In the genomic region with DNA sequence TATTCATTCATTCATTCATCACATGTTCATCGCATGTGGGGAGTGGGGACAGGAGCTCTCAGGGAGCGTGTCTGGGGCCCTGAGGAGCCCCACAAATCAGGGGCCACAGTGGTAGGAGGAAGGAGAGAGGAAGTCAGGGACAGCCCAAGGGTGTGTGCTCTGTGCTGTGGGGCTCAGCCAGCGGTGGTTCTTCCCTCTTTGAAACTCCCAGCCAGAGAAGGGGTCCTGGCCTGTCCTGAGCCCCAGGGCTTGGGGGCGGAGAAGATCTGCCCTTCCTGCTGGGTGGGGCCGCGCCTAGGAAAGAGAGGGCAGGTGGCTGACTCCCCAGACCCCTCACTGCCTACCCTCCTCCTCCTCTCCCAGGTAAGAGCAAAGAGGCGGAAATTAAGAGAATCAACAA, we compare ENCODE assay signal across 23 cellular contexts. TPM values are rescaled to one million over a fixed set of nuclear protein-coding genes. Genes with fewer than 3 reads are reported as not detected.
DNase-seq lines count a peak whose midpoint lies in the region; ATAC-seq, FAIRE-seq and TF ChIP-seq lines count a peak whose summit lies in the region.
"Had no signal": no experiment of that assay in that cellular context is flagged by ENCODE, and none has a peak within 500 bp of the region (broad histone marks: within the 10 kb centered on the region; RNA-seq: fewer than 3 reads in every experiment).

No MANE protein-coding gene starts in this region.

- H3K27ac ChIP-seq in A549: no peak overlapping the region
- H3K27ac ChIP-seq in CD4-positive, CD25-positive, alpha-beta regulatory T cell (ENCODE audit: insufficient read depth, low read length, poor library complexity, severe bottlenecking): no peak overlapping the region
- no peak overlapping the region for H3K27ac ChIP-seq in naive thymus-derived CD4-positive, alpha-beta T cell (ENCODE audit: low read depth, low read length)
- H3K27ac ChIP-seq: cardiac muscle cell had no signal

- POLR2A ChIA-PET in A549 (lab: Yijun Ruan, JAX): interaction anchor here (0.6 kb wide), 1 partner anchor 15 kb away, joined by 4 read pairs; a partner anchor contains a TSS
- POLR2A ChIA-PET in naive thymus-derived CD4-positive, alpha-beta T cell (lab: Charles Lee): no interaction called here

- 94% methylated on average over 7 of the region's 7 CpGs for WGBS in A549 (ENCODE audit: missing lambda C conversion rate)

- peaks cover 0 to 2% (median 0%) of the 10 kb centered on the region in 7 donors for H3K9me3 Mint-ChIP-seq in CD4-positive, CD25-positive, alpha-beta regulatory T cell
- H3K9me3 Mint-ChIP-seq in central memory CD8-positive, alpha-beta T cell: no peaks in the 10 kb centered on the region
- H3K9me3 Mint-ChIP-seq in naive thymus-derived CD4-positive, alpha-beta T cell: no peaks in the 10 kb centered on the region
- no peaks in the 10 kb centered on the region for H3K9me3 Mint-ChIP-seq in activated naive CD4-positive, alpha-beta T cell treated with anti-CD3 and anti-CD28 coated beads, Interleukin-2, amount 50 U/mL, for 72 hours

- CTCF ChIA-PET in A549 (lab: Yijun Ruan, JAX): interaction anchor here (0.6 kb wide), 1 partner anchor 61 kb away, joined by 3 read pairs; no protein-coding TSS in a partner anchor
- CTCF ChIA-PET in naive thymus-derived CD4-positive, alpha-beta T cell (lab: Charles Lee): no interaction called here

- TF ChIP-seq POLR2A in A549 (IDR thresholded peaks at IDR 0.05; ENCODE audit: low read length): no peak
- TF ChIP-seq POLR2A in H54 (IDR thresholded peaks at IDR 0.05; ENCODE audit: low read depth, low read length): no peak

- no peak for TF ChIP-seq RAD21 in A549 (conservative IDR thresholded peaks at IDR 0.05 in 1 of 2, IDR thresholded peaks at IDR 0.05 in 1 of 2)

- no peak overlapping the region for H3K4me3 Mint-ChIP-seq in CD4-positive, CD25-positive, alpha-beta regulatory T cell
- H3K4me3 Mint-ChIP-seq in central memory CD8-positive, alpha-beta T cell: no peak overlapping the region
- H3K4me3 Mint-ChIP-seq in naive thymus-derived CD4-positive, alpha-beta T cell: peak overlapping the region in 1 of 10 donors; percentile 30

- H3K27me3 Mint-ChIP-seq in CD4-positive, CD25-positive, alpha-beta regulatory T cell: no peaks in the 10 kb centered on the region
- H3K27me3 Mint-ChIP-seq in central memory CD8-positive, alpha-beta T cell: no peaks in the 10 kb centered on the region
- no peaks in the 10 kb centered on the region for H3K27me3 Mint-ChIP-seq in naive thymus-derived CD4-positive, alpha-beta T cell

- H3K9me3 ChIP-seq in A549: 0 out of 3 replicates have a peak, but pooled peaks cover 3% of the 10 kb centered on the region
- no peaks in the 10 kb centered on the region for H3K9me3 ChIP-seq in CD4-positive, CD25-positive, alpha-beta regulatory T cell (ENCODE audit: control insufficient read depth in 2 of 2, low read length in 2 of 2)
- no peaks in the 10 kb centered on the region for H3K9me3 ChIP-seq in naive thymus-derived CD4-positive, alpha-beta T cell (ENCODE audit: control insufficient read depth in 2 of 3, low read length in 3 of 3)

- no peak for TF ChIP-seq CTCF in A549 (IDR thresholded peaks at IDR 0.05)

- H3K4me2 ChIP-seq in A549: no peak overlapping the region

- TF ChIP-seq EP300 in A549 (IDR thresholded peaks at IDR 0.05): no peak

- DNase-seq in A549 (ENCODE audit: low read depth in 1 of 2, low spot score in 1 of 2) (no peak), H54 (ENCODE audit: insufficient read length, low spot score) (no peak)
- DNase-seq in CD4-positive, CD25-positive, alpha-beta regulatory T cell: no peak
- no peak for DNase-seq in central memory CD8-positive, alpha-beta T cell (ENCODE audit: low spot score in 2 of 2)
- no peak for DNase-seq in naive thymus-derived CD4-positive, alpha-beta T cell
- DNase-seq in activated naive CD4-positive, alpha-beta T cell treated with anti-CD3 and anti-CD28 coated beads, Interleukin-2, amount 50 U/mL, for 72 hours (ENCODE audit: low spot score in 2 of 2): no peak
- DNase-seq: activated CD4-positive, alpha-beta T cell treated with anti-CD3 and anti-CD28 coated beads for 48 hours; activated T-cell treated with anti-CD3 and anti-CD28 coated beads, Interleukin-2, amount 50 U/mL, for 1 hour; effector CD8-positive, alpha-beta T cell; IMR-90; kidney; NCI-H2029; NCI-H510A treated with DMSO at 0.1 percent for 48 hours; occipital lobe; OCI-M1; stimulated activated CD4-positive, alpha-beta T cell treated with anti-CD3 and anti-CD28 coated beads, Interleukin-2, amount 100 ng/mL, for 24 hours; substantia nigra had no signal

- ATAC-seq in A549: peak; percentile 20 to 22; a peak in 3 of 6 replicates
- ATAC-seq in CD4-positive, CD25-positive, alpha-beta regulatory T cell (ENCODE audit: low read depth in 2 of 2): no peak
- ATAC-seq in central memory CD8-positive, alpha-beta T cell (replicated peaks; ENCODE audit: extremely low read depth, poor library complexity, severe bottlenecking): no peak
- ATAC-seq in naive thymus-derived CD4-positive, alpha-beta T cell: peak; percentile 53
- no peak for ATAC-seq in activated naive CD4-positive, alpha-beta T cell treated with anti-CD3 and anti-CD28 coated beads, Interleukin-2, amount 50 U/mL, for 72 hours
- ATAC-seq in GM21447 (IDR thresholded peaks at IDR 0.05; ENCODE audit: unreplicated experiment): no peak
- ATAC-seq: SK-N-SH treated with all-trans-retinoic acid at 6 μM for 48 hours had no signal

- FAIRE-seq in A549 (lab: Jason Lieb, UNC) (no peak), H54 (lab: Jason Lieb, UNC) (no peak)
- FAIRE-seq: D721Med, G401.6, kidney had no signal

- H3K4me1 Mint-ChIP-seq in CD4-positive, CD25-positive, alpha-beta regulatory T cell: peaks cover 0 to 15% (median 10%) of the 10 kb centered on the region in 4 donors
- peaks cover 31% of the 10 kb centered on the region for H3K4me1 Mint-ChIP-seq in central memory CD8-positive, alpha-beta T cell
- H3K4me1 Mint-ChIP-seq in naive thymus-derived CD4-positive, alpha-beta T cell: peaks cover 4 to 33% (median 18%) of the 10 kb centered on the region in 7 donors

- peaks cover 34% of the 10 kb centered on the region for H3K36me3 Mint-ChIP-seq in CD4-positive, CD25-positive, alpha-beta regulatory T cell
- peaks cover 7% of the 10 kb centered on the region for H3K36me3 Mint-ChIP-seq in central memory CD8-positive, alpha-beta T cell (ENCODE audit: insufficient read depth)
- H3K36me3 Mint-ChIP-seq in naive thymus-derived CD4-positive, alpha-beta T cell: peaks cover 10 to 33% (median 23%) of the 10 kb centered on the region in 5 donors
- peaks cover 15 to 16% of the 10 kb centered on the region in 2 donors for H3K36me3 Mint-ChIP-seq in activated naive CD4-positive, alpha-beta T cell treated with anti-CD3 and anti-CD28 coated beads, Interleukin-2, amount 50 U/mL, for 72 hours

- peaks cover 4% of the 10 kb centered on the region; the same call in 2 of the 3 replicates for H3K4me1 ChIP-seq in A549
- H3K4me1 ChIP-seq in CD4-positive, CD25-positive, alpha-beta regulatory T cell (ENCODE audit: control insufficient read depth, insufficient read depth, low read length, poor library complexity, severe bottlenecking): no peaks in the 10 kb centered on the region
- H3K4me1 ChIP-seq in naive thymus-derived CD4-positive, alpha-beta T cell (ENCODE audit: control insufficient read depth in 2 of 2, insufficient read depth in 2 of 2, low read length in 2 of 2): no peaks in the 10 kb centered on the region

- no peak overlapping the region for H3K4me3 ChIP-seq in A549
- no peak overlapping the region for H3K4me3 ChIP-seq in CD4-positive, CD25-positive, alpha-beta regulatory T cell (ENCODE audit: low read depth, low read length)
- no peak overlapping the region for H3K4me3 ChIP-seq in naive thymus-derived CD4-positive, alpha-beta T cell (ENCODE audit: low read length)
- H3K4me3 ChIP-seq: cardiac muscle cell had no signal

- peak overlapping the region in 2 of 3 donors; percentile 75 to 81 for H3K27ac Mint-ChIP-seq in CD4-positive, CD25-positive, alpha-beta regulatory T cell
- H3K27ac Mint-ChIP-seq in central memory CD8-positive, alpha-beta T cell (ENCODE audit: low read depth): peak overlapping the region; percentile 86
- peak overlapping the region in 1 of 9 donors; percentile 28 for H3K27ac Mint-ChIP-seq in naive thymus-derived CD4-positive, alpha-beta T cell
- peak overlapping the region in 1 of 2 donors; percentile 87 for H3K27ac Mint-ChIP-seq in activated naive CD4-positive, alpha-beta T cell treated with anti-CD3 and anti-CD28 coated beads, Interleukin-2, amount 50 U/mL, for 72 hours

- H3K36me3 ChIP-seq in CD4-positive, CD25-positive, alpha-beta regulatory T cell (ENCODE audit: control insufficient read depth, insufficient read depth, low read length): peaks cover 22% of the 10 kb centered on the region
- peaks cover 6 to 34% (median 9%) of the 10 kb centered on the region in 3 experiments for H3K36me3 ChIP-seq in naive thymus-derived CD4-positive, alpha-beta T cell (ENCODE audit: control insufficient read depth in 2 of 3, insufficient read depth in 3 of 3, low read length in 3 of 3)

- no peaks in the 10 kb centered on the region for H3K27me3 ChIP-seq in CD4-positive, CD25-positive, alpha-beta regulatory T cell (ENCODE audit: control insufficient read depth, insufficient read depth, low read length)
- H3K27me3 ChIP-seq in naive thymus-derived CD4-positive, alpha-beta T cell (ENCODE audit: control insufficient read depth in 2 of 2, insufficient read depth in 2 of 2, low read length in 2 of 2): no peaks in the 10 kb centered on the region
- H3K27me3 ChIP-seq: cardiac muscle cell had no signal

- intact Hi-C loops in naive thymus-derived CD4-positive, alpha-beta T cell (cut with micrococcal nuclease): no loop called here

RNA-seq across cellular contexts. Expression of a gene that starts 14.6 kb away (rescaled TPM):
- polyA plus RNA-seq in A549 (2011; rRNA removed) (36.6 and 41.6 TPM in 2 replicates), A549 (2017; fragmentation: RNase III; extraction: RNeasy Plus Mini Kit Qiagen cat#74134 plus additional on column Dnase treatment) (53.4 to 62.1 TPM (median 58.6 TPM) in 3 replicates)
- polyA plus RNA-seq in A549 (2012; cell fraction: cytosol; rRNA removed): 68.6 and 83.9 TPM in 2 replicates
- 133 and 183 TPM in 2 replicates for polyA plus RNA-seq in A549 (2012; cell fraction: nucleus; rRNA removed)
- polyA minus RNA-seq in A549 (2011; rRNA and poly(A)+ RNA removed): 58.4 and 76.3 TPM in 2 replicates
- 49.5 TPM for total RNA-seq in CD4-positive, CD25-positive, alpha-beta regulatory T cell
- 1 to 10 TPM; 5.2 to 7.4 (median 5.6) TPM for polyA plus RNA-seq in CD4-positive, CD25-positive, alpha-beta regulatory T cell
- 10 to 100 TPM; 38.2 to 83.3 (median 56.7) TPM for total RNA-seq in naive thymus-derived CD4-positive, alpha-beta T cell
- polyA plus RNA-seq in naive thymus-derived CD4-positive, alpha-beta T cell: 1 to 10 TPM; 3.8 to 8.3 TPM
- total RNA-seq in activated naive CD4-positive, alpha-beta T cell treated with anti-CD3 and anti-CD28 coated beads, Interleukin-2, amount 50 U/mL, for 72 hours: 100 to 1,000 TPM in 1 of 2 donors, 10 to 100 TPM in 1; 79.0 to 137 TPM

RNA-seq across cellular contexts. Expression of a gene that starts 18.3 kb away (rescaled TPM):
- polyA plus RNA-seq in A549 (2011; rRNA removed) (not detected in 2 replicates), A549 (2017; fragmentation: RNase III; extraction: RNeasy Plus Mini Kit Qiagen cat#74134 plus additional on column Dnase treatment) (not detected in 3 replicates)
- 0.03 TPM in 1 of 2 replicates, not detected in the other for polyA plus RNA-seq in A549 (2012; cell fraction: cytosol; rRNA removed)
- 0.06 TPM in 1 of 2 replicates, not detected in the other for polyA plus RNA-seq in A549 (2012; cell fraction: nucleus; rRNA removed)
- not detected in 2 replicates for polyA minus RNA-seq in A549 (2011; rRNA and poly(A)+ RNA removed)
- total RNA-seq in CD4-positive, CD25-positive, alpha-beta regulatory T cell: not detected
- under 1 TPM; 0.41 to 0.77 (median 0.45) TPM for polyA plus RNA-seq in CD4-positive, CD25-positive, alpha-beta regulatory T cell
- total RNA-seq in naive thymus-derived CD4-positive, alpha-beta T cell: 1 to 10 TPM; 1.4 to 3.6 (median 2.8) TPM
- polyA plus RNA-seq in naive thymus-derived CD4-positive, alpha-beta T cell: 1 to 10 TPM in 1 of 2 donors, under 1 TPM in 1; 0.51 to 1.1 TPM
- total RNA-seq in activated naive CD4-positive, alpha-beta T cell treated with anti-CD3 and anti-CD28 coated beads, Interleukin-2, amount 50 U/mL, for 72 hours: 1 to 10 TPM in 1 of 2 donors, under 1 TPM in 1; 0.57 to 1.9 TPM
- total RNA-seq: fibroblast of lung, IMR-90 had no signal
- polyA plus RNA-seq: cardiac muscle cell, fibroblast of lung, IMR-90 had no signal

RNA-seq across cellular contexts. Expression of a gene that starts 31.7 kb away (rescaled TPM):
- polyA plus RNA-seq in A549 (2011; rRNA removed): 12.5 and 14.5 TPM in 2 replicates
- 12.7 and 18.9 TPM in 2 replicates for polyA plus RNA-seq in A549 (2012; cell fraction: cytosol; rRNA removed)
- 21.9 and 26.7 TPM in 2 replicates for polyA plus RNA-seq in A549 (2012; cell fraction: nucleus; rRNA removed)
- 15.9 to 23.7 TPM (median 21.7 TPM) in 3 replicates for polyA plus RNA-seq in A549 (2017; fragmentation: RNase III; extraction: RNeasy Plus Mini Kit Qiagen cat#74134 plus additional on column Dnase treatment)
- 7.7 and 9.9 TPM in 2 replicates for polyA minus RNA-seq in A549 (2011; rRNA and poly(A)+ RNA removed)
- total RNA-seq in CD4-positive, CD25-positive, alpha-beta regulatory T cell: 15.8 TPM
- polyA plus RNA-seq in CD4-positive, CD25-positive, alpha-beta regulatory T cell: 1 to 10 TPM; 4.0 to 8.4 (median 4.9) TPM
- 10 to 100 TPM; 16.0 to 28.4 (median 26.8) TPM for total RNA-seq in naive thymus-derived CD4-positive, alpha-beta T cell
- 1 to 10 TPM; 3.8 to 6.3 TPM for polyA plus RNA-seq in naive thymus-derived CD4-positive, alpha-beta T cell
- 10 to 100 TPM; 14.8 to 24.8 TPM for total RNA-seq in activated naive CD4-positive, alpha-beta T cell treated with anti-CD3 and anti-CD28 coated beads, Interleukin-2, amount 50 U/mL, for 72 hours

RNA-seq across cellular contexts. Expression of a gene that starts 36.7 kb away (rescaled TPM):
- 20.4 and 27.1 TPM in 2 replicates for polyA plus RNA-seq in A549 (2011; rRNA removed)
- polyA plus RNA-seq in A549 (2012; cell fraction: cytosol; rRNA removed): 50.8 and 56.5 TPM in 2 replicates
- polyA plus RNA-seq in A549 (2012; cell fraction: nucleus; rRNA removed): 106 and 124 TPM in 2 replicates
- polyA plus RNA-seq in A549 (2017; fragmentation: RNase III; extraction: RNeasy Plus Mini Kit Qiagen cat#74134 plus additional on column Dnase treatment): 36.4 to 41.6 TPM (median 40.1 TPM) in 3 replicates
- 37.2 and 52.2 TPM in 2 replicates for polyA minus RNA-seq in A549 (2011; rRNA and poly(A)+ RNA removed)
- total RNA-seq in CD4-positive, CD25-positive, alpha-beta regulatory T cell: 67.9 TPM
- polyA plus RNA-seq in CD4-positive, CD25-positive, alpha-beta regulatory T cell: 10 to 100 TPM; 12.7 to 23.6 (median 19.9) TPM
- total RNA-seq in naive thymus-derived CD4-positive, alpha-beta T cell: 10 to 100 TPM; 36.8 to 75.2 (median 55.4) TPM
- polyA plus RNA-seq in naive thymus-derived CD4-positive, alpha-beta T cell: 10 to 100 TPM; 10.8 to 16.7 TPM
- total RNA-seq in activated naive CD4-positive, alpha-beta T cell treated with anti-CD3 and anti-CD28 coated beads, Interleukin-2, amount 50 U/mL, for 72 hours: 10 to 100 TPM; 58.4 to 68.2 TPM

Comparison
In these comparisons a context has a peak if more than half of its experiments do, and no peak if none do; other contexts are left out.
1. ATAC-seq: peak in A549 (2 of 2) and naive thymus-derived CD4-positive, alpha-beta T cell (single experiment); none in CD4-positive, CD25-positive, alpha-beta regulatory T cell (0 of 2), central memory CD8-positive, alpha-beta T cell (single experiment), activated naive CD4-positive, alpha-beta T cell treated with anti-CD3 and anti-CD28 coated beads, Interleukin-2, amount 50 U/mL, for 72 hours (0 of 2) and GM21447 (single experiment).